17 cellular contexts compared by ENCODE assay signal in the genomic region with DNA sequence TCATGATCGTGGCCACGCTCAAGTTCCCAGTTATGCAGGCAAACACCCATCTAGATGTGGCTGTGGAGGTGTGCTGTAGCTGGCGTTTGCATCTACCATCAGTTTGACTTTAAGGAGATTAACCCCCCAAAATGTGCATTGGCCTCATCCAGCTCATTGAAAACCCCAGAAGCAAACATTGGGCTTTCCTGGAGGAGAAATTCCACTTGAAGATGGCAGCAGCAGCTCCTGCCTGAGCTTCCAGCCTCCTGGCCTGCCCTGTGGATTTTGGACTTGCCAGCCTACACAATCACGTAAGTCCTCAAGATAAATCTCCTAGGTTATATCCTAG.
"Had no signal": no experiment of that assay in that cellular context is flagged by ENCODE, and none has a peak within 500 bp of the region (broad histone marks: within the 10 kb centered on the region; RNA-seq: fewer than 3 reads in every experiment).

No MANE protein-coding gene starts in this region.

- H3K9me3 ChIP-seq: colonic mucosa, vagina had no signal

- H3K4me3 ChIP-seq: colonic mucosa, hepatocyte, mucosa of descending colon, tibial artery, upper lobe of left lung, vagina had no signal

- H3K27me3 ChIP-seq: colonic mucosa, foreskin keratinocyte, hepatocyte, tibial artery, upper lobe of left lung, vagina had no signal

- H3K79me2 ChIP-seq: hepatocyte had no signal

- H3K27ac ChIP-seq: colonic mucosa, foreskin keratinocyte, hepatocyte, tibial artery, upper lobe of left lung, vagina had no signal

- DNase-seq: colonic mucosa; dermis blood vessel endothelial cell; erythroblast; foreskin keratinocyte; kidney glomerular epithelial cell; mammary epithelial cell; natural killer cell; stimulated activated CD4-positive, alpha-beta T cell treated with anti-CD3 and anti-CD28 coated beads, Interleukin-15, amount 100 ng/mL, for 24 hours; stimulated activated CD4-positive, alpha-beta T cell treated with anti-CD3 and anti-CD28 coated beads, Interleukin-1b, Interleukin-23, amount 100 ng/mL, for 48 hours; stimulated activated CD4-positive, alpha-beta T cell treated with anti-CD3 and anti-CD28 coated beads, Interleukin-4, amount 100 ng/mL, for 24 hours; upper lobe of left lung had no signal

- H2AFZ ChIP-seq: hepatocyte had no signal

- ATAC-seq: foreskin keratinocyte; mucosa of descending colon; natural killer cell; right cardiac atrium; stimulated activated memory B cell treated with anti-CD40 and anti-IgM and Interleukin-4, amounts not matched to agents 10 μg/mL and 1 μg/mL and 100 μg/mL, for 72 hours had no signal

- H3K4me2 ChIP-seq: hepatocyte had no signal

- H3K4me1 ChIP-seq: colonic mucosa, foreskin keratinocyte, tibial artery, upper lobe of left lung, vagina had no signal
